ENCODE assay signal across 8 cellular contexts in genomic region chr6:166862978-166863530, GRCh38.
DNase-seq lines count a peak whose midpoint lies in the region; ATAC-seq and TF ChIP-seq lines count a peak whose summit lies in the region.

No MANE protein-coding gene starts in this region.

- no peaks in the 10 kb centered on the region for H3K36me3 ChIP-seq in DND-41 (ENCODE audit: insufficient read depth, low read length)

- no peaks in the 10 kb centered on the region for H3K9me3 ChIP-seq in DND-41 (ENCODE audit: insufficient read depth, low read length, severe bottlenecking)

- no peaks in the 10 kb centered on the region for H4K20me1 ChIP-seq in DND-41 (ENCODE audit: insufficient read depth, low read length)

- H3K27ac ChIP-seq in DND-41 (ENCODE audit: low read length): no peak overlapping the region

- H3K4me1 Mint-ChIP-seq in brain (peaks cover 69% of the 10 kb centered on the region), nephron (peaks cover 6% of the 10 kb centered on the region)

- peak overlapping the region; percentile 64; the same call in 1 of the 2 replicates for H3K4me2 ChIP-seq in DND-41 (ENCODE audit: insufficient read depth, low read length)

- H2AFZ ChIP-seq in DND-41 (ENCODE audit: low read depth, low read length): no peak overlapping the region; the same call in 1 of the 2 replicates

- peaks cover 8% of the 10 kb centered on the region for H3K27me3 Mint-ChIP-seq in brain
- H3K27me3 Mint-ChIP-seq in nephron (ENCODE audit: low read depth): peaks cover 37% of the 10 kb centered on the region

- H3K9me3 Mint-ChIP-seq in brain: no peaks in the 10 kb centered on the region
- H3K9me3 Mint-ChIP-seq in nephron: no peaks in the 10 kb centered on the region

- H3K4me3 Mint-ChIP-seq in brain: peak overlapping the region; percentile 86 to 95 (median 94)
- H3K4me3 Mint-ChIP-seq in nephron: peak overlapping the region; percentile 90 to 93 (median 91)

- H3K36me3 Mint-ChIP-seq in brain: peaks cover 4% of the 10 kb centered on the region
- H3K36me3 Mint-ChIP-seq in nephron (ENCODE audit: low read depth): no peaks in the 10 kb centered on the region

- no peak overlapping the region; the same call in 1 of the 2 replicates for H3K9ac ChIP-seq in DND-41 (ENCODE audit: low read depth, low read length)

- peak overlapping the region in 2 of 5 experiments; percentile 32 to 86 for H3K27ac Mint-ChIP-seq in brain
- H3K27ac Mint-ChIP-seq in nephron: no peak overlapping the region

- ATAC-seq in DND-41 (ENCODE audit: insufficient read depth, low read depth) (no peak), HG02623 (IDR thresholded peaks at IDR 0.05; ENCODE audit: unreplicated experiment) (peak; percentile 26)

- peaks cover 10% of the 10 kb centered on the region; the same call in 1 of the 2 replicates for H3K4me1 ChIP-seq in DND-41 (ENCODE audit: insufficient read depth, low read length)

- DNase-seq in DND-41: no peak
- DNase-seq in NCI-H1694 treated with DMSO at 0.1 percent for 48 hours (lab: John Stamatoyannopoulos, UW): no peak
- no peak for DNase-seq in mucosa of gallbladder (ENCODE audit: low spot score)
- DNase-seq in UCSD-AML1 (lab: John Stamatoyannopoulos, UW; ENCODE audit: unreplicated experiment): no peak
- no peak for DNase-seq in OCI-M2 (lab: John Stamatoyannopoulos, UW; ENCODE audit: unreplicated experiment)

- H3K27me3 ChIP-seq in DND-41 (ENCODE audit: insufficient read depth, low read length, poor library complexity): peaks cover 27% of the 10 kb centered on the region

- H3K79me2 ChIP-seq in DND-41 (ENCODE audit: insufficient read depth, low read length): no peaks in the 10 kb centered on the region

- no peak for TF ChIP-seq CTCF in DND-41 (IDR thresholded peaks at IDR 0.05; ENCODE audit: borderline replicate concordance, extremely low read depth, low read length, poor library complexity, severe bottlenecking)
- TF ChIP-seq CTCF in brain (conservative IDR thresholded peaks at IDR 0.05): no peak
- TF ChIP-seq CTCF in nephron (IDR thresholded peaks at IDR 0.05; ENCODE audit: unreplicated experiment in 3 of 3): no peak

- no peak overlapping the region for H3K4me3 ChIP-seq in DND-41 (ENCODE audit: low read depth in 1 of 2, low read length in 2 of 2)
